27 cellular contexts compared by ENCODE assay signal in the genomic region with DNA sequence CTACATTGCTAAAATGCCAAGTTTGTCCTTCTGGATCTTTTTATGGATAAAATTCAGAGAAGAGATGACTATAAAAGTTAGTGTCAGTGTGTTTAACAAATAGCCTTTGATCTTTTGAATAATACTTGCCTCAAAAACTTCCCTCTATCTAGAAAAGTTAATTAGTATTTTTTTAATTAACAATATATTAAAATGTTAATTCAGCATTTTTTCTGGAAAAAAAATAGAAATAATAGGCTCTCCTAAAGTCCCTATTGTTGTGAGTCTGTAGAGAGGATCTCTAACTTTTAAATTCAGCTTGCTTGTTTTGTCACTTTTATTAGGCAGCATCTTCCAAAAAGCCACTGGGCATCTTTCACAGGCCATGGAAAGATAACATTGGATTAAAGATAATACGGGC.
"Had no signal": no experiment of that assay in that cellular context is flagged by ENCODE, and none has a peak within 500 bp of the region (broad histone marks: within the 10 kb centered on the region; RNA-seq: fewer than 3 reads in every experiment).

No MANE protein-coding gene starts in this region.

- FAIRE-seq: urothelium cell line had no signal

- H3K4me3 ChIP-seq: neural progenitor cell, ovary, psoas muscle, skin epidermis, smooth muscle cell, spleen, stomach, thoracic aorta, thyroid gland, tibial nerve, upper lobe of left lung, vagina had no signal

- H3K4me1 ChIP-seq: neural progenitor cell, parathyroid adenoma, psoas muscle, spleen, stomach, thyroid gland, tibial nerve, upper lobe of left lung, vagina had no signal

- H3K9ac ChIP-seq: neural progenitor cell, parathyroid adenoma had no signal

- ATAC-seq: natural killer cell; psoas muscle; right cardiac atrium; sciatic nerve; stimulated activated effector memory CD8-positive, alpha-beta T cell treated with anti-CD3 and anti-CD28 coated beads, Interleukin-12 subunit alpha, Interleukin-12 subunit beta, amount 100 ng/mL, for 72 hours had no signal

- DNase-seq: natural killer cell; occipital lobe; ovary; posterior cingulate gyrus; psoas muscle; right cardiac atrium; spleen; stimulated activated CD4-positive, alpha-beta T cell treated with anti-CD3 and anti-CD28 coated beads, Interleukin-12 subunit alpha, Interleukin-12 subunit beta, amount 100 ng/mL, for 4 hours; stimulated activated CD4-positive, alpha-beta T cell treated with anti-CD3 and anti-CD28 coated beads, Interleukin-2, amount 100 ng/mL, for 24 hours; stimulated activated CD4-positive, alpha-beta T cell treated with anti-CD3 and anti-CD28 coated beads, Interleukin-2, amount 100 ng/mL, for 48 hours; stimulated activated CD4-positive, alpha-beta T cell treated with anti-CD3 and anti-CD28 coated beads, Interleukin-4, amount 100 ng/mL, for 24 hours; stimulated activated naive B cell treated with anti-CD40 and anti-IgM and Interleukin-4, amounts not matched to agents 10 μg/mL and 1 μg/mL and 100 μg/mL, for 72 hours; stimulated activated naive CD4-positive, alpha-beta T cell treated with Interleukin-2 at 50 U/mL for 16 hours; stomach; thyroid gland; trophoblast cell; upper lobe of left lung had no signal

- H3K4me2 ChIP-seq: neural progenitor cell, smooth muscle cell had no signal

- H2AFZ ChIP-seq: parathyroid adenoma had no signal

- H3K9me3 ChIP-seq: ovary, psoas muscle, spleen, stomach, thoracic aorta, thyroid gland, tibial nerve, upper lobe of left lung, vagina had no signal

- H3K79me2 ChIP-seq: parathyroid adenoma had no signal

- H3K27ac ChIP-seq: neural progenitor cell, ovary, parathyroid adenoma, psoas muscle, skin epidermis, spleen, stomach, thoracic aorta, thyroid gland, tibial nerve, upper lobe of left lung, vagina had no signal

- H3K36me3 ChIP-seq: neural progenitor cell, ovary, spleen, stomach, thoracic aorta, thyroid gland, tibial nerve, upper lobe of left lung, vagina had no signal

- H3K27me3 ChIP-seq: neural progenitor cell, ovary, spleen, stomach, thyroid gland, tibial nerve, upper lobe of left lung, vagina had no signal
